14 cellular contexts compared by ENCODE assay signal in the genomic region with DNA sequence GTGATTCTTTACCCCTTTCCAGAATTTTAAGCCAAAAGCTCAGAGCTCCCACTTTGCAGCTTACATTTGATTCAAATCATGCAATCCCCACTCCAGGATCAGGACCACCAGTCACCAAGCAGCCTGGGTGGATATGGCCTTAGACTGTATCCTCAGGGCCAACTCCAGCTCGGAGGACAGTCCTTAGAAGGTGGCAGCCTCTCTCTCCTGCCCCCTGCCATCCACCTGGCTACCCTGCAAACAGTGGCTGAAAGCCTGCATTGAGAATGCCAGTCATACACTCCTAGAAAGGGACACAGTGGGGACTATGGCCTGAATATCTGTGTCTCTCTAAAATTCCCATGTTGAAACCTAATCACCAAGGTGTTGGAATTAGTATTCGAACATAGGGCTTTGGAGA.
"Had no signal": no experiment of that assay in that cellular context is flagged by ENCODE, and none has a peak within 500 bp of the region (broad histone marks: within the 10 kb centered on the region; RNA-seq: fewer than 3 reads in every experiment).

No MANE protein-coding gene starts in this region.

- ATAC-seq: left cardiac atrium had no signal

- H3K27ac Mint-ChIP-seq: activated naive CD8-positive, alpha-beta T cell; natural killer cell had no signal

- H3K4me3 ChIP-seq: thyroid gland had no signal

- H3K36me3 Mint-ChIP-seq: activated naive CD8-positive, alpha-beta T cell; natural killer cell had no signal

- DNase-seq: activated CD4-positive, alpha-beta T cell treated with anti-CD3 and anti-CD28 coated beads, Interleukin-2, amount 50 U/mL, for 48 hours; activated T-cell treated with anti-CD3 and anti-CD28 coated beads for 4 hours; dermis blood vessel endothelial cell; effector memory CD4-positive, alpha-beta T cell; left cardiac atrium; mesenchymal stem cell; natural killer cell; posterior cingulate gyrus; stimulated activated naive CD4-positive, alpha-beta T cell treated with Interleukin-2 at 50 U/mL for 16 hours; thyroid gland; WERI-Rb-1 had no signal

- H3K9me3 Mint-ChIP-seq: natural killer cell had no signal

- H3K27me3 ChIP-seq: thyroid gland had no signal

- FAIRE-seq: islet of Langerhans had no signal

- H3K27ac ChIP-seq: neutrophil, thyroid gland, WERI-Rb-1 had no signal

- H3K9me3 ChIP-seq: neutrophil, thyroid gland had no signal

- H3K4me1 Mint-ChIP-seq: natural killer cell had no signal

- H3K4me1 ChIP-seq: thyroid gland had no signal

- H3K36me3 ChIP-seq: neutrophil, thyroid gland, WERI-Rb-1 had no signal

- H3K4me3 Mint-ChIP-seq: activated naive CD8-positive, alpha-beta T cell; natural killer cell had no signal
